In genomic region chr15:33211409-33211808, GRCh38 we compare ENCODE assay signal across 15 cellular contexts. TPM values are rescaled to one million over a fixed set of nuclear protein-coding genes. Genes with fewer than 3 reads are reported as not detected.
DNase-seq lines count a peak whose midpoint lies in the region; ATAC-seq and TF ChIP-seq lines count a peak whose summit lies in the region.
"Had no signal": no experiment of that assay in that cellular context is flagged by ENCODE, and none has a peak within 500 bp of the region (broad histone marks: within the 10 kb centered on the region; RNA-seq: fewer than 3 reads in every experiment).

No MANE protein-coding gene starts in this region.

- no peak for ATAC-seq in GM18870 (IDR thresholded peaks at IDR 0.05; ENCODE audit: unreplicated experiment)
- ATAC-seq: T-cell had no signal

- no peak overlapping the region for H3K27ac ChIP-seq in SJCRH30

- in situ Hi-C loops in ACHN (cut with HindIII; ENCODE audit: low pct_ligation_motif_present, low pct_unique_long_range_greater_than_20kb, low sequenced_read_pairs) (no loop called here), GM13977 (cut with MboI; ENCODE audit: low pct_unique_long_range_greater_than_20kb, low sequenced_read_pairs, unreplicated experiment) (no loop called here)

- H3K4me1 ChIP-seq in SJCRH30: peaks cover 15% of the 10 kb centered on the region

- no peaks in the 10 kb centered on the region for H3K27me3 ChIP-seq in SJCRH30

- H3K9me3 ChIP-seq in SJCRH30 (replicated peaks): no peaks in the 10 kb centered on the region

- H3K36me3 ChIP-seq in SJCRH30: no peaks in the 10 kb centered on the region

- TF ChIP-seq CTCF in GM13977 (IDR thresholded peaks at IDR 0.05; ENCODE audit: extremely low read depth, insufficient read depth, missing control alignments): no peak

- H3K4me3 ChIP-seq in SJCRH30: no peak overlapping the region

- DNase-seq in COR-L47 (lab: John Stamatoyannopoulos, UW) (peak; percentile 74), MV-4-11 (lab: John Stamatoyannopoulos, UW) (peak; percentile 35), SJCRH30 (peak; percentile 67 to 85), foreskin melanocyte (peak; percentile 32), ACHN (no peak), GM13977 (ENCODE audit: low spot score) (no peak)
- no peak for DNase-seq in activated CD4-positive, alpha-beta T cell treated with anti-CD3 and anti-CD28 coated beads for 1 hour
- DNase-seq: activated CD4-positive, alpha-beta T cell treated with anti-CD3 and anti-CD28 coated beads, Interleukin-2, amount 50 U/mL, for 48 hours; activated effector memory CD4-positive, alpha-beta T cell treated with anti-CD3 and anti-CD28 coated beads, Interleukin-2, amount 50 U/mL, for 16 hours; C1 segment of cervical spinal cord; posterior cingulate gyrus; stimulated activated CD4-positive, alpha-beta T cell treated with anti-CD3 and anti-CD28 coated beads, Interleukin-1b, Interleukin-23, amount 100 ng/mL, for 48 hours; stimulated activated naive CD4-positive, alpha-beta T cell treated with Interleukin-2 at 50 U/mL for 16 hours; T-cell had no signal

RNA-seq across cellular contexts. Expression of gene FMN1, which starts 16.9 kb away (rescaled TPM):
- total RNA-seq in SJCRH30 (2014; rRNA removed; shearing (Covaris generic)): 15.6 and 21.2 TPM in 2 replicates

Comparison
In these comparisons a context has a peak if more than half of its experiments do, and no peak if none do; other contexts are left out.
1. DNase-seq: peak in COR-L47 (single experiment), MV-4-11 (single experiment), SJCRH30 (2 of 2) and foreskin melanocyte (single experiment); none in activated CD4-positive, alpha-beta T cell treated with anti-CD3 and anti-CD28 coated beads for 1 hour (single experiment), ACHN (single experiment) and GM13977 (single experiment).